1 cellular context compared by ENCODE assay signal in genomic region chr10:99395750-99396445, GRCh38.
TF ChIP-seq lines count a peak whose summit lies in the region.

No MANE protein-coding gene starts in this region.

TF ChIP-seq in HepG2, 621 proteins besides CTCF, POLR2A, EP300 and RAD21 (continued from another document and continues in another):
- TF ChIP-seq ZNF691 (CRISPR knock-in tag; IDR thresholded peaks at IDR 0.05; ENCODE audit: borderline replicate concordance, low read depth) (0 out of 2 replicates have a peak, but pooled peaks have one; percentile 11), NR2F6 (IDR thresholded peaks at IDR 0.05) (peak; percentile 73), NR2F6 (CRISPR knock-in tag; IDR thresholded peaks at IDR 0.05) (peak; percentile 57; the same call in 1 of the 2 replicates), KLF6 (CRISPR knock-in tag; IDR thresholded peaks at IDR 0.05) (no peak), HMG20B (CRISPR knock-in tag; conservative IDR thresholded peaks at IDR 0.05) (0 out of 2 replicates have a peak, but pooled peaks have one; percentile 39), ZNF232 (CRISPR knock-in tag; IDR thresholded peaks at IDR 0.05; ENCODE audit: borderline replicate concordance) (peak; percentile 81; the same call in 1 of the 2 replicates), FOXO1 (CRISPR knock-in tag; IDR thresholded peaks at IDR 0.05) (peak; percentile 80), SOX13 (IDR thresholded peaks at IDR 0.05) (peak; percentile 61), SOX13 (CRISPR knock-in tag; conservative IDR thresholded peaks at IDR 0.05 in 1 of 2, IDR thresholded peaks at IDR 0.05 in 1 of 2) (peak in 1 of 2 experiments; percentile 89; a peak in 2 of 4 replicates), SRY (CRISPR knock-in tag; IDR thresholded peaks at IDR 0.05) (no peak), SALL2 (CRISPR knock-in tag; IDR thresholded peaks at IDR 0.05) (0 out of 2 replicates have a peak, but pooled peaks have one; percentile 31), ZBTB7B (CRISPR knock-in tag; IDR thresholded peaks at IDR 0.05) (peak; percentile 30; the same call in 1 of the 2 replicates), SKI (IDR thresholded peaks at IDR 0.05; ENCODE audit: partially characterized antibody) (peak; percentile 44), ZFP91 (CRISPR knock-in tag; IDR thresholded peaks at IDR 0.05; ENCODE audit: borderline replicate concordance) (no peak; the same call in 1 of the 2 replicates), MED8 (CRISPR knock-in tag; IDR thresholded peaks at IDR 0.05; ENCODE audit: insufficient replicate concordance) (peak; percentile 68), PPARG (CRISPR knock-in tag; conservative IDR thresholded peaks at IDR 0.05) (peak; percentile 95), TFDP2 (CRISPR knock-in tag; IDR thresholded peaks at IDR 0.05) (0 out of 2 replicates have a peak, but pooled peaks have one; percentile 38), SIN3A (IDR thresholded peaks at IDR 0.05; ENCODE audit: borderline replicate concordance, low read depth, low read length) (0 out of 2 replicates have a peak, but pooled peaks have one; percentile 75), SNAPC2 (CRISPR knock-in tag; IDR thresholded peaks at IDR 0.05) (peak; percentile 88; the same call in 1 of the 2 replicates), MED1 (CRISPR knock-in tag; IDR thresholded peaks at IDR 0.05) (peak; percentile 91), IRF2 (CRISPR knock-in tag; IDR thresholded peaks at IDR 0.05) (peak; percentile 56; the same call in 1 of the 2 replicates), YEATS2 (CRISPR knock-in tag; IDR thresholded peaks at IDR 0.05; ENCODE audit: borderline replicate concordance) (peak; percentile 22; the same call in 1 of the 2 replicates), ZSCAN9 (CRISPR knock-in tag; IDR thresholded peaks at IDR 0.05; ENCODE audit: borderline replicate concordance) (0 out of 2 replicates have a peak, but pooled peaks have one; percentile 71), MEIS1 (CRISPR knock-in tag; IDR thresholded peaks at IDR 0.05; ENCODE audit: borderline replicate concordance) (0 out of 2 replicates have a peak, but pooled peaks have one; percentile 40), TEAD3 (CRISPR knock-in tag; optimal IDR thresholded peaks at IDR 0.05; ENCODE audit: borderline replicate concordance) (peak; percentile 83), ZNF180 (CRISPR knock-in tag; IDR thresholded peaks at IDR 0.05; ENCODE audit: borderline replicate concordance, low read depth) (no peak), ASH2L (IDR thresholded peaks at IDR 0.05; ENCODE audit: insufficient read length, low read depth, low read length) (peak; percentile 41), NFYC (CRISPR knock-in tag; IDR thresholded peaks at IDR 0.05) (peak; percentile 29; the same call in 1 of the 2 replicates), ZNF503 (CRISPR knock-in tag; IDR thresholded peaks at IDR 0.05) (peak; percentile 85; the same call in 1 of the 2 replicates), FOXP1 (IDR thresholded peaks at IDR 0.05) (peak; percentile 59; the same call in 1 of the 2 replicates), FOXP1 (CRISPR knock-in tag; IDR thresholded peaks at IDR 0.05) (peak; percentile 90), NCOA1 (CRISPR knock-in tag; IDR thresholded peaks at IDR 0.05) (0 out of 2 replicates have a peak, but pooled peaks have one; percentile 21), ZNF460 (CRISPR knock-in tag; IDR thresholded peaks at IDR 0.05; ENCODE audit: borderline replicate concordance) (no peak), TCF7 (IDR thresholded peaks at IDR 0.05; ENCODE audit: low read depth) (peak; percentile 81), BHLHE40 (IDR thresholded peaks at IDR 0.05; ENCODE audit: low read length) (peak; percentile 4; the same call in 1 of the 2 replicates), ZMYM4 (CRISPR knock-in tag; IDR thresholded peaks at IDR 0.05) (peak; percentile 86), SRSF9 (IDR thresholded peaks at IDR 0.05; ENCODE audit: borderline replicate concordance, insufficient read depth, low read depth, low read length, poor library complexity, severe bottlenecking) (no peak), CEBPG (CRISPR knock-in tag; IDR thresholded peaks at IDR 0.05) (0 out of 2 replicates have a peak, but pooled peaks have one; percentile 15), SAP130 (CRISPR knock-in tag; IDR thresholded peaks at IDR 0.05; ENCODE audit: low read depth) (peak; percentile 92), ARNT (IDR thresholded peaks at IDR 0.05) (no peak), MLX (CRISPR knock-in tag; IDR thresholded peaks at IDR 0.05) (peak; percentile 68), PATZ1 (CRISPR knock-in tag; IDR thresholded peaks at IDR 0.05) (peak; percentile 62; the same call in 1 of the 2 replicates), FOXK2 (IDR thresholded peaks at IDR 0.05) (peak; percentile 94), SKIL (CRISPR knock-in tag; IDR thresholded peaks at IDR 0.05; ENCODE audit: borderline replicate concordance) (peak; percentile 71), ZNF383 (CRISPR knock-in tag; IDR thresholded peaks at IDR 0.05; ENCODE audit: borderline replicate concordance) (no peak), PITX1 (CRISPR knock-in tag; IDR thresholded peaks at IDR 0.05) (peak; percentile 80), KMT2A (CRISPR knock-in tag; IDR thresholded peaks at IDR 0.05) (no peak), ZGPAT (CRISPR knock-in tag; IDR thresholded peaks at IDR 0.05) (peak; percentile 89; the same call in 1 of the 2 replicates), KMT2B (CRISPR knock-in tag; IDR thresholded peaks at IDR 0.05) (peak; percentile 30; the same call in 1 of the 2 replicates)
- TF ChIP-seq, protein P1, sequence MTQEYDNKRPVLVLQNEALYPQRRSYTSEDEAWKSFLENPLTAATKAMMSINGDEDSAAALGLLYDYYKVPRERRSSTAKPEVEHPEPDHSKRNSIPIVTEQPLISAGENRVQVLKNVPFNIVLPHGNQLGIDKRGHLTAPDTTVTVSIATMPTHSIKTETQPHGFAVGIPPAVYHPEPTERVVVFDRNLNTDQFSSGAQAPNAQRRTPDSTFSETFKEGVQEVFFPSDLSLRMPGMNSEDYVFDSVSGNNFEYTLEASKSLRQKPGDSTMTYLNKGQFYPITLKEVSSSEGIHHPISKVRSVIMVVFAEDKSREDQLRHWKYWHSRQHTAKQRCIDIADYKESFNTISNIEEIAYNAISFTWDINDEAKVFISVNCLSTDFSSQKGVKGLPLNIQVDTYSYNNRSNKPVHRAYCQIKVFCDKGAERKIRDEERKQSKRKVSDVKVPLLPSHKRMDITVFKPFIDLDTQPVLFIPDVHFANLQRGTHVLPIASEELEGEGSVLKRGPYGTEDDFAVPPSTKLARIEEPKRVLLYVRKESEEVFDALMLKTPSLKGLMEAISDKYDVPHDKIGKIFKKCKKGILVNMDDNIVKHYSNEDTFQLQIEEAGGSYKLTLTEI (CRISPR knock-in tag; conservative IDR thresholded peaks at IDR 0.05) = no peak
- TF ChIP-seq, protein P2, sequence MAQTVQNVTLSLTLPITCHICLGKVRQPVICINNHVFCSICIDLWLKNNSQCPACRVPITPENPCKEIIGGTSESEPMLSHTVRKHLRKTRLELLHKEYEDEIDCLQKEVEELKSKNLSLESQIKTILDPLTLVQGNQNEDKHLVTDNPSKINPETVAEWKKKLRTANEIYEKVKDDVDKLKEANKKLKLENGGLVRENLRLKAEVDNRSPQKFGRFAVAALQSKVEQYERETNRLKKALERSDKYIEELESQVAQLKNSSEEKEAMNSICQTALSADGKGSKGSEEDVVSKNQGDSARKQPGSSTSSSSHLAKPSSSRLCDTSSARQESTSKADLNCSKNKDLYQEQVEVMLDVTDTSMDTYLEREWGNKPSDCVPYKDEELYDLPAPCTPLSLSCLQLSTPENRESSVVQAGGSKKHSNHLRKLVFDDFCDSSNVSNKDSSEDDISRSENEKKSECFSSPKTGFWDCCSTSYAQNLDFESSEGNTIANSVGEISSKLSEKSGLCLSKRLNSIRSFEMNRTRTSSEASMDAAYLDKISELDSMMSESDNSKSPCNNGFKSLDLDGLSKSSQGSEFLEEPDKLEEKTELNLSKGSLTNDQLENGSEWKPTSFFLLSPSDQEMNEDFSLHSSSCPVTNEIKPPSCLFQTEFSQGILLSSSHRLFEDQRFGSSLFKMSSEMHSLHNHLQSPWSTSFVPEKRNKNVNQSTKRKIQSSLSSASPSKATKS (CRISPR knock-in tag; IDR thresholded peaks at IDR 0.05) = 0 out of 2 replicates have a peak, but pooled peaks have one; percentile 71
